ENCODE assay signal across 19 cellular contexts in genomic region chr10:120750167-120750566, GRCh38.
DNase-seq lines count a peak whose midpoint lies in the region; ATAC-seq, FAIRE-seq and TF ChIP-seq lines count a peak whose summit lies in the region.
"Had no signal": no experiment of that assay in that cellular context is flagged by ENCODE, and none has a peak within 500 bp of the region (broad histone marks: within the 10 kb centered on the region; RNA-seq: fewer than 3 reads in every experiment).

No MANE protein-coding gene starts in this region.

- in situ Hi-C loops in HepG2 (cut with HindIII; ENCODE audit: extremely low pct_ligation_motif_present, low pct_unique_long_range_greater_than_20kb) = no loop called here

- H3K4me1 ChIP-seq in right lobe of liver (no peaks in the 10 kb centered on the region), HepG2 (ENCODE audit: insufficient read depth, low read length) (no peaks in the 10 kb centered on the region), left lung (no peaks in the 10 kb centered on the region), PC-9 (replicated peaks; ENCODE audit: insufficient read depth) (no peaks in the 10 kb centered on the region)

- H3F3A ChIP-seq in PC-9 (ENCODE audit: insufficient read depth, low read depth) = no peaks in the 10 kb centered on the region

- H3K9ac ChIP-seq in HepG2 (ENCODE audit: insufficient read depth, low read depth, low read length) = no peak overlapping the region

- H3K4me2 ChIP-seq in HepG2 (ENCODE audit: low read depth, low read length) (no peak overlapping the region), PC-9 (no peak overlapping the region)

- TF ChIP-seq POLR2A in right lobe of liver (IDR thresholded peaks at IDR 0.05) (no peak), HepG2 (IDR thresholded peaks at IDR 0.05; ENCODE audit: insufficient read depth in 1 of 2, low read depth in 2 of 2, low read length in 2 of 2) (no peak)

- H3K9me2 ChIP-seq in PC-9 (ENCODE audit: insufficient read depth) = no peaks in the 10 kb centered on the region

- TF ChIP-seq CTCF in right lobe of liver (IDR thresholded peaks at IDR 0.05) = no peak
- TF ChIP-seq CTCF in HepG2 (CRISPR knock-in tag; IDR thresholded peaks at IDR 0.05) = no peak
- TF ChIP-seq CTCF in left lung (IDR thresholded peaks at IDR 0.05) = no peak
- no peak for TF ChIP-seq CTCF in PC-9 (conservative IDR thresholded peaks at IDR 0.05)

- H3K9me3 ChIP-seq in right lobe of liver = no peaks in the 10 kb centered on the region
- no peaks in the 10 kb centered on the region for H3K9me3 ChIP-seq in HepG2 (ENCODE audit: low read length)
- H3K9me3 ChIP-seq in left lung = no peaks in the 10 kb centered on the region
- no peaks in the 10 kb centered on the region for H3K9me3 ChIP-seq in PC-9 (ENCODE audit: insufficient read depth, low read depth)

- TF ChIP-seq RAD21 in HepG2 (CRISPR knock-in tag; IDR thresholded peaks at IDR 0.05) = no peak

- ATAC-seq in right lobe of liver = peak; percentile 41 to 70 (median 49)
- ATAC-seq in HepG2 = no peak
- peak; percentile 81 for ATAC-seq in left lung
- no peak for ATAC-seq in HG03354 (IDR thresholded peaks at IDR 0.05; ENCODE audit: poor library complexity, severe bottlenecking, unreplicated experiment)
- ATAC-seq: activated T-cell treated with anti-CD3 and anti-CD28 coated beads, Interleukin-2, amount 50 U/mL, for 4 hours; SK-N-SH treated with all-trans-retinoic acid at 6 μM for 48 hours had no signal

- POLR2A ChIA-PET in HepG2 (lab: Yijun Ruan, JAX) (no interaction called here), PC-9 (lab: Charles Lee; ENCODE audit: unreplicated experiment) (no interaction called here)

- H3K27me3 ChIP-seq in right lobe of liver (no peaks in the 10 kb centered on the region), HepG2 (ENCODE audit: control insufficient read depth in 1 of 2, insufficient read depth in 2 of 2, low read length in 2 of 2) (peaks cover 0 to 2% of the 10 kb centered on the region in 2 experiments; a peak in 1 of 5 replicates), left lung (no peaks in the 10 kb centered on the region), PC-9 (ENCODE audit: insufficient read depth, low read depth) (peaks cover 7% of the 10 kb centered on the region)

- H3K27ac ChIP-seq in right lobe of liver (no peak overlapping the region), HepG2 (ENCODE audit: extremely low read length, insufficient read depth, low read length) (no peak overlapping the region), left lung (peak overlapping the region; percentile 13 to 63), PC-9 (no peak overlapping the region)

- BruUV-seq in HepG2 (replicated peaks; lab: Mats Ljungman, UMichigan) (no TSS peak), PC-9 (replicated peaks; lab: Mats Ljungman, UMichigan) (no TSS peak)

- intact Hi-C loops in right lobe of liver (cut with DNase I) = no loop called here
- intact Hi-C loops in HepG2 (cut with micrococcal nuclease; ENCODE audit: unreplicated experiment) = no loop called here
- intact Hi-C loops in left lung (cut with DNase I) = no loop called here
- intact Hi-C loops in PC-9 (cut with micrococcal nuclease; ENCODE audit: unreplicated experiment) = no loop called here

- 57% methylated on average over 7 of the region's 7 CpGs for WGBS in right lobe of liver (ENCODE audit: insufficient coverage, low coverage, low lambda C conversion rate, missing lambda C conversion rate)
- 32% methylated on average over 7 of the region's 7 CpGs for WGBS in HepG2 (ENCODE audit: low lambda C conversion rate)

- H3K36me3 ChIP-seq in right lobe of liver = no peaks in the 10 kb centered on the region
- no peaks in the 10 kb centered on the region for H3K36me3 ChIP-seq in HepG2 (replicated peaks in 1 of 2; ENCODE audit: control insufficient read depth in 1 of 2, insufficient read depth in 2 of 2, low read length in 2 of 2)
- H3K36me3 ChIP-seq in left lung = no peaks in the 10 kb centered on the region
- no peaks in the 10 kb centered on the region for H3K36me3 ChIP-seq in PC-9 (ENCODE audit: low read depth)

- TF ChIP-seq EP300 in HepG2 (IDR thresholded peaks at IDR 0.05; ENCODE audit: low read depth in 2 of 2, low read length in 2 of 2) = no peak
- no peak for TF ChIP-seq EP300 in HepG2 (CRISPR knock-in tag; IDR thresholded peaks at IDR 0.05; ENCODE audit: borderline replicate concordance)

- H4K20me1 ChIP-seq in HepG2 (ENCODE audit: insufficient read depth, low read length) (no peaks in the 10 kb centered on the region), PC-9 (ENCODE audit: insufficient read depth) (no peaks in the 10 kb centered on the region)

- H2AFZ ChIP-seq in HepG2 (ENCODE audit: low read length) (no peak overlapping the region), PC-9 (no peak overlapping the region)

- no peak for FAIRE-seq in HepG2 (lab: Jason Lieb, UNC)
- FAIRE-seq: HTR-8/SVneo had no signal

- no peak overlapping the region for H3K4me3 ChIP-seq in right lobe of liver
- no peak overlapping the region for H3K4me3 ChIP-seq in HepG2 (replicated peaks in 1 of 3; ENCODE audit: insufficient read depth in 1 of 3, low read depth in 2 of 3, low read length in 3 of 3)
- no peak overlapping the region for H3K4me3 ChIP-seq in left lung
- H3K4me3 ChIP-seq in PC-9 = no peak overlapping the region

- CTCF ChIA-PET in HepG2 (lab: Yijun Ruan, JAX; ENCODE audit: low intra/inter-chr PET ratio, low total read pairs) (no interaction called here), PC-9 (lab: Charles Lee) (no interaction called here)

- DNase-seq in right lobe of liver (no peak), HepG2 (ENCODE audit: low spot score) (no peak), SKM-1 (lab: John Stamatoyannopoulos, UW; ENCODE audit: unreplicated experiment) (peak; percentile 98), left lung (no peak), PC-9 (no peak), DMS114 treated with DMSO at 0.1 percent for 48 hours (lab: John Stamatoyannopoulos, UW; ENCODE audit: unreplicated experiment) (no peak), cerebellar nuclear complex (lab: John Stamatoyannopoulos, UW) (no peak)
- DNase-seq: activated CD4-positive, alpha-beta memory T cell treated with anti-CD3 and anti-CD28 coated beads, Interleukin-2, amount 10 ng/mL, durations not matched to agents 7 days and 5 days; activated naive CD8-positive, alpha-beta T cell treated with anti-CD3 and anti-CD28 coated beads, Interleukin-2, amount 10 ng/mL, durations not matched to agents 7 days and 5 days; activated T-cell treated with anti-CD3 and anti-CD28 coated beads, Interleukin-2, amount 50 U/mL, for 4 hours; CD8-positive, alpha-beta memory T cell; glutamatergic neuron; immature natural killer cell; mesendoderm; NCI-H2081; NCI-H524 had no signal

- H3K79me2 ChIP-seq in HepG2 (ENCODE audit: insufficient read depth, low read length) (no peaks in the 10 kb centered on the region), PC-9 (ENCODE audit: low read depth) (no peaks in the 10 kb centered on the region)

TF ChIP-seq in HepG2, 621 proteins besides CTCF, POLR2A, EP300 and RAD21:
- TF ChIP-seq PBX3 (CRISPR knock-in tag; IDR thresholded peaks at IDR 0.05; ENCODE audit: borderline replicate concordance) (no peak), MEIS2 (CRISPR knock-in tag; IDR thresholded peaks at IDR 0.05) (no peak), ZNF567 (CRISPR knock-in tag; IDR thresholded peaks at IDR 0.05; ENCODE audit: borderline replicate concordance) (no peak)

Comparison
In these comparisons a context has a peak if more than half of its experiments do, and no peak if none do; other contexts are left out.
1. ATAC-seq: peak in right lobe of liver (4 of 4) and left lung (single experiment); none in HepG2 (single experiment) and HG03354 (single experiment).
2. H3K27ac ChIP-seq: peak in left lung (2 of 2); none in right lobe of liver (0 of 3), HepG2 (single experiment) and PC-9 (single experiment).